Comparison of ENCODE assay signal across 13 cellular contexts in genomic region chr22:37483050-37483449, GRCh38. TPM values are rescaled to one million over a fixed set of nuclear protein-coding genes. Genes with fewer than 3 reads are reported as not detected.
A peak's percentile ranks its signal among the peaks of the same experiment; 100 is the strongest.
DNase-seq lines count a peak whose midpoint lies in the region; ATAC-seq and TF ChIP-seq lines count a peak whose summit lies in the region.
"Had no signal": no experiment of that assay in that cellular context is flagged by ENCODE, and none has a peak within 500 bp of the region (broad histone marks: within the 10 kb centered on the region; RNA-seq: fewer than 3 reads in every experiment).

No MANE protein-coding gene starts in this region.

- H3K14ac ChIP-seq in H9 (ENCODE audit: insufficient read depth, low read length), result no peak overlapping the region; the same call in 1 of the 2 replicates

- no peak overlapping the region for H2BK120ac ChIP-seq in H9 (ENCODE audit: low read depth, low read length, poor library complexity, severe bottlenecking)

- H3K23me2 ChIP-seq in H9 (ENCODE audit: insufficient read length, low read depth, low read length, poor library complexity, severe bottlenecking), result peaks cover 4% of the 10 kb centered on the region

- POLR2A ChIA-PET in CD8-positive, alpha-beta T cell (lab: Charles Lee), result interaction anchor here (1.4 kb wide), 1 partner anchor 10 kb away, joined by 4 read pairs; no protein-coding TSS in a partner anchor

- no peak overlapping the region for H4K8ac ChIP-seq in H9 (replicated peaks; ENCODE audit: insufficient read length, low read depth, low read length)

- no peak overlapping the region for H3K4ac ChIP-seq in H9 (ENCODE audit: low read depth, low read length)

- no peak for ATAC-seq in CD8-positive, alpha-beta T cell
- no peak for ATAC-seq in activated T-helper 17 cell treated with anti-CD3 and anti-CD28 coated beads, Interleukin-2, amount 50 U/mL, for 72 hours (replicated peaks)
- no peak for ATAC-seq in natural killer cell treated with Interleukin-12 subunit alpha and Interleukin-12 subunit beta and Interleukin-15 and Interleukin-18, amount 100 ng/mL, for 72 hours
- ATAC-seq in HG03571 (IDR thresholded peaks at IDR 0.05; ENCODE audit: unreplicated experiment), result no peak
- no peak for ATAC-seq in HG02610 (IDR thresholded peaks at IDR 0.05; ENCODE audit: unreplicated experiment)
- ATAC-seq: sciatic nerve had no signal

- no peaks in the 10 kb centered on the region for H3K27me3 Mint-ChIP-seq in CD8-positive, alpha-beta T cell (ENCODE audit: low read depth)
- H3K27me3 Mint-ChIP-seq in H9 (ENCODE audit: low read depth), result peaks cover 21% of the 10 kb centered on the region
- no peaks in the 10 kb centered on the region for H3K27me3 Mint-ChIP-seq in activated T-helper 17 cell treated with anti-CD3 and anti-CD28 coated beads, Interleukin-2, amount 50 U/mL, for 72 hours
- H3K27me3 Mint-ChIP-seq in natural killer cell treated with Interleukin-12 subunit alpha and Interleukin-12 subunit beta and Interleukin-15 and Interleukin-18, amount 100 ng/mL, for 72 hours, result no peaks in the 10 kb centered on the region

- intact Hi-C loops in CD8-positive, alpha-beta T cell (cut with DNase I, micrococcal nuclease), result loop anchor here (10.0 kb wide), 2 partner anchors 202 to 708 kb away; partner anchors contain the start of genes IFT27 (in 1 of the 2) and NOL12 (in 1 of the 2)
- intact Hi-C loops in posterior vena cava (cut with DNase I), result no loop called here

- no peak overlapping the region for H4K5ac ChIP-seq in H9 (ENCODE audit: insufficient read length, low read depth, low read length)

- H2BK5ac ChIP-seq in H9 (ENCODE audit: insufficient read length, low read length), result no peak overlapping the region

- H4K91ac ChIP-seq in H9 (ENCODE audit: insufficient read length, low read depth, low read length), result no peak overlapping the region

- no peak overlapping the region for H3K9ac ChIP-seq in H9 (ENCODE audit: extremely low read depth, insufficient read length, low read length)

- peak overlapping the region; percentile 94 for H3K4me3 Mint-ChIP-seq in CD8-positive, alpha-beta T cell
- no peak overlapping the region; a peak in 1 of 5 replicates for H3K4me3 Mint-ChIP-seq in H9
- H3K4me3 Mint-ChIP-seq in activated T-helper 17 cell treated with anti-CD3 and anti-CD28 coated beads, Interleukin-2, amount 50 U/mL, for 72 hours, result peak overlapping the region; percentile 97
- peak overlapping the region; percentile 95 for H3K4me3 Mint-ChIP-seq in natural killer cell treated with Interleukin-12 subunit alpha and Interleukin-12 subunit beta and Interleukin-15 and Interleukin-18, amount 100 ng/mL, for 72 hours

- no peak overlapping the region for H3K18ac ChIP-seq in H9 (ENCODE audit: insufficient read length, low read depth, low read length)

- H3K56ac ChIP-seq in H9 (ENCODE audit: insufficient read length, low read depth, low read length), result no peak overlapping the region

- peaks cover 31% of the 10 kb centered on the region for H3K36me3 ChIP-seq in CD8-positive, alpha-beta T cell (ENCODE audit: insufficient read depth, low read length)
- H3K36me3 ChIP-seq: cardiac muscle cell, suprapubic skin had no signal

- CTCF ChIA-PET in CD8-positive, alpha-beta T cell (lab: Charles Lee), result interaction anchor here (0.9 to 3.3 kb wide), 3 partner anchors 10 to 15 kb away, joined by 3 to 18 read pairs (median 12); no protein-coding TSS in a partner anchor

- no peaks in the 10 kb centered on the region for H3K79me2 ChIP-seq in H9 (ENCODE audit: insufficient read depth, low read length)

- H3K9me3 ChIP-seq in CD8-positive, alpha-beta T cell (ENCODE audit: low read length), result no peaks in the 10 kb centered on the region
- H3K9me3 ChIP-seq in H9 (ENCODE audit: control insufficient read depth, low read depth, low read length), result no peaks in the 10 kb centered on the region
- H3K9me3 ChIP-seq: suprapubic skin had no signal

- no peak for DNase-seq in CD8-positive, alpha-beta T cell
- no peak for DNase-seq in H9
- DNase-seq in natural killer cell treated with Interleukin-12 subunit alpha and Interleukin-12 subunit beta and Interleukin-15 and Interleukin-18, amount 100 ng/mL, for 72 hours (ENCODE audit: low spot score), result no peak
- no peak for DNase-seq in posterior vena cava (ENCODE audit: low spot score)
- DNase-seq: NCI-H1092 treated with DMSO at 0.1 percent for 48 hours, RPMI8226 had no signal

- H3K27me3 ChIP-seq in CD8-positive, alpha-beta T cell (ENCODE audit: insufficient read depth, low read length), result no peaks in the 10 kb centered on the region
- no peaks in the 10 kb centered on the region for H3K27me3 ChIP-seq in H9 (ENCODE audit: insufficient read depth, low read length)
- H3K27me3 ChIP-seq: cardiac muscle cell had no signal

- peaks cover 50% of the 10 kb centered on the region for H3K4me1 ChIP-seq in CD8-positive, alpha-beta T cell (ENCODE audit: insufficient read depth, low read length)
- peaks cover 12% of the 10 kb centered on the region; the same call in 1 of the 2 replicates for H3K4me1 ChIP-seq in H9 (ENCODE audit: insufficient read depth, low read length)

- H3K4me1 Mint-ChIP-seq in CD8-positive, alpha-beta T cell (ENCODE audit: low read depth), result peaks cover 59% of the 10 kb centered on the region
- H3K4me1 Mint-ChIP-seq in H9, result peaks cover 18 to 43% of the 10 kb centered on the region in 2 experiments
- peaks cover 39% of the 10 kb centered on the region for H3K4me1 Mint-ChIP-seq in activated T-helper 17 cell treated with anti-CD3 and anti-CD28 coated beads, Interleukin-2, amount 50 U/mL, for 72 hours
- H3K4me1 Mint-ChIP-seq in natural killer cell treated with Interleukin-12 subunit alpha and Interleukin-12 subunit beta and Interleukin-15 and Interleukin-18, amount 100 ng/mL, for 72 hours (ENCODE audit: low read depth in 2 of 2), result peaks cover 39 to 52% of the 10 kb centered on the region in 2 donors

- TF ChIP-seq CTCF in CD8-positive, alpha-beta T cell (IDR thresholded peaks at IDR 0.05), result no peak
- TF ChIP-seq CTCF in H9 (conservative IDR thresholded peaks at IDR 0.05), result no peak

- WGBS in H9 (ENCODE audit: extremely low coverage, insufficient read length, low lambda C conversion rate), result no CpG with 5 or more reads among the region's 13 CpGs

- H2BK12ac ChIP-seq in H9 (ENCODE audit: insufficient read length, low read depth, low read length), result no peak overlapping the region

- H4K20me1 ChIP-seq in H9 (ENCODE audit: control insufficient read depth, insufficient read depth, insufficient read length), result no peaks in the 10 kb centered on the region

- H3K27ac Mint-ChIP-seq in CD8-positive, alpha-beta T cell, result peak overlapping the region; percentile 98
- peak overlapping the region; percentile 1 to 30 (median 6); a peak in 4 of 7 replicates for H3K27ac Mint-ChIP-seq in H9
- peak overlapping the region; percentile 98 for H3K27ac Mint-ChIP-seq in activated T-helper 17 cell treated with anti-CD3 and anti-CD28 coated beads, Interleukin-2, amount 50 U/mL, for 72 hours
- H3K27ac Mint-ChIP-seq in natural killer cell treated with Interleukin-12 subunit alpha and Interleukin-12 subunit beta and Interleukin-15 and Interleukin-18, amount 100 ng/mL, for 72 hours, result peak overlapping the region; percentile 92 to 95

- H2BK15ac ChIP-seq in H9 (ENCODE audit: low read depth, low read length), result no peak overlapping the region

- no peaks in the 10 kb centered on the region for H3K79me1 ChIP-seq in H9 (ENCODE audit: insufficient read depth, low read depth, low read length, poor library complexity, severe bottlenecking)

- H2AK5ac ChIP-seq in H9 (ENCODE audit: insufficient read length, low read length), result no peak overlapping the region

- H3K23ac ChIP-seq in H9 (ENCODE audit: insufficient read length, low read depth, low read length), result no peak overlapping the region

- no peak overlapping the region for H3K4me3 ChIP-seq in CD8-positive, alpha-beta T cell (ENCODE audit: low read depth, low read length)
- H3K4me3 ChIP-seq: cardiac muscle cell had no signal

- no peaks in the 10 kb centered on the region for H3K9me3 Mint-ChIP-seq in CD8-positive, alpha-beta T cell
- no peaks in the 10 kb centered on the region for H3K9me3 Mint-ChIP-seq in H9
- no peaks in the 10 kb centered on the region for H3K9me3 Mint-ChIP-seq in activated T-helper 17 cell treated with anti-CD3 and anti-CD28 coated beads, Interleukin-2, amount 50 U/mL, for 72 hours
- no peaks in the 10 kb centered on the region for H3K9me3 Mint-ChIP-seq in natural killer cell treated with Interleukin-12 subunit alpha and Interleukin-12 subunit beta and Interleukin-15 and Interleukin-18, amount 100 ng/mL, for 72 hours

- H3K4me2 ChIP-seq in H9 (ENCODE audit: insufficient read depth, insufficient read length, low read length), result no peak overlapping the region

- no peak overlapping the region for H2AFZ ChIP-seq in H9 (ENCODE audit: low read length)

- peak overlapping the region; percentile 69 for H3K27ac ChIP-seq in CD8-positive, alpha-beta T cell (ENCODE audit: low read depth, low read length)
- H3K27ac ChIP-seq in H9 (ENCODE audit: insufficient read length, low read depth, low read length), result no peak overlapping the region
- H3K27ac ChIP-seq: cardiac muscle cell, suprapubic skin had no signal

- no peak overlapping the region for H2BK20ac ChIP-seq in H9 (ENCODE audit: low read depth, low read length, poor library complexity, severe bottlenecking)

- H3T11ph ChIP-seq in H9 (ENCODE audit: low read length), result no peak overlapping the region

- peaks cover 56% of the 10 kb centered on the region for H3K36me3 Mint-ChIP-seq in CD8-positive, alpha-beta T cell
- H3K36me3 Mint-ChIP-seq in H9 (ENCODE audit: insufficient read depth in 1 of 3, low read depth in 3 of 3), result no peaks in the 10 kb centered on the region
- H3K36me3 Mint-ChIP-seq in activated T-helper 17 cell treated with anti-CD3 and anti-CD28 coated beads, Interleukin-2, amount 50 U/mL, for 72 hours (ENCODE audit: low read depth), result peaks cover 74% of the 10 kb centered on the region
- H3K36me3 Mint-ChIP-seq in natural killer cell treated with Interleukin-12 subunit alpha and Interleukin-12 subunit beta and Interleukin-15 and Interleukin-18, amount 100 ng/mL, for 72 hours, result peaks cover 6% of the 10 kb centered on the region

RNA-seq across cellular contexts. Expression of gene MFNG, which starts 3.1 kb away (rescaled TPM):
- 10 to 100 TPM; 63.2 to 63.9 TPM for total RNA-seq in CD8-positive, alpha-beta T cell
- total RNA-seq in H9 (2021) (2.0 and 3.3 TPM in 2 replicates), posterior vena cava (10 to 100 TPM; 21.6 to 23.0 TPM)
- 100 to 1,000 TPM; 170 to 245 TPM for total RNA-seq in activated T-helper 17 cell treated with anti-CD3 and anti-CD28 coated beads, Interleukin-2, amount 50 U/mL, for 72 hours
- 100 to 1,000 TPM; 135 to 338 TPM for total RNA-seq in natural killer cell treated with Interleukin-12 subunit alpha and Interleukin-12 subunit beta and Interleukin-15 and Interleukin-18, amount 100 ng/mL, for 72 hours
- total RNA-seq: HT1080 had no signal

RNA-seq across cellular contexts. Expression of gene CARD10, which starts 36.2 kb away (rescaled TPM):
- under 1 TPM in 1 of 2 experiments, not detected in 1; 0.19 TPM for total RNA-seq in CD8-positive, alpha-beta T cell
- total RNA-seq in H9 (2021), result 17.1 and 17.7 TPM in 2 replicates
- under 1 TPM in 1 of 2 donors, not detected in 1; 0.09 TPM for total RNA-seq in activated T-helper 17 cell treated with anti-CD3 and anti-CD28 coated beads, Interleukin-2, amount 50 U/mL, for 72 hours
- under 1 TPM; 0.38 to 0.53 TPM for total RNA-seq in natural killer cell treated with Interleukin-12 subunit alpha and Interleukin-12 subunit beta and Interleukin-15 and Interleukin-18, amount 100 ng/mL, for 72 hours
- total RNA-seq in posterior vena cava, result 10 to 100 TPM in 1 of 2 donors, 1 to 10 TPM in 1; 7.8 to 12.8 TPM

RNA-seq across cellular contexts. Expression of gene ELFN2, which starts 55.8 kb away (rescaled TPM):
- total RNA-seq in CD8-positive, alpha-beta T cell, result not detected
- total RNA-seq in H9 (2021) (0.64 and 0.70 TPM in 2 replicates), posterior vena cava (under 1 TPM; 0.05 to 0.10 TPM)
- total RNA-seq in activated T-helper 17 cell treated with anti-CD3 and anti-CD28 coated beads, Interleukin-2, amount 50 U/mL, for 72 hours, result 1 to 10 TPM in 1 of 2 donors, under 1 TPM in 1; 0.24 to 2.2 TPM
- total RNA-seq in natural killer cell treated with Interleukin-12 subunit alpha and Interleukin-12 subunit beta and Interleukin-15 and Interleukin-18, amount 100 ng/mL, for 72 hours, result under 1 TPM in 1 of 2 donors, not detected in 1; 0.40 TPM

Comparison
In these comparisons a context has a peak if more than half of its experiments do, and no peak if none do; other contexts are left out.
1. H3K27ac Mint-ChIP-seq: peak in every context shown above with its lines; median percentile 98 in CD8-positive, alpha-beta T cell; 98 in activated T-helper 17 cell treated with anti-CD3 and anti-CD28 coated beads, Interleukin-2, amount 50 U/mL, for 72 hours; 94 in natural killer cell treated with Interleukin-12 subunit alpha and Interleukin-12 subunit beta and Interleukin-15 and Interleukin-18, amount 100 ng/mL, for 72 hours; 6 in H9.
2. H3K4me3 Mint-ChIP-seq: peak in CD8-positive, alpha-beta T cell (single experiment), activated T-helper 17 cell treated with anti-CD3 and anti-CD28 coated beads, Interleukin-2, amount 50 U/mL, for 72 hours (single experiment) and natural killer cell treated with Interleukin-12 subunit alpha and Interleukin-12 subunit beta and Interleukin-15 and Interleukin-18, amount 100 ng/mL, for 72 hours (single experiment); none in H9 (0 of 2).
3. RNA of gene CARD10, which starts 36.2 kb away (total RNA-seq): 17.1 to 17.7 TPM in H9 and 7.8 to 12.8 TPM in posterior vena cava; 0.38 to 0.53 TPM in natural killer cell treated with Interleukin-12 subunit alpha and Interleukin-12 subunit beta and Interleukin-15 and Interleukin-18, amount 100 ng/mL, for 72 hours, 0.19 TPM in CD8-positive, alpha-beta T cell and 0.09 TPM in activated T-helper 17 cell treated with anti-CD3 and anti-CD28 coated beads, Interleukin-2, amount 50 U/mL, for 72 hours; every median in the first group is over 4 times any median in the second.
4. intact Hi-C loops: an anchor here in CD8-positive, alpha-beta T cell (10.0 kb wide); none called in posterior vena cava.